In genomic region chr5:133599044-133599443, GRCh38 we compare ENCODE assay signal across 6 cellular contexts. TPM values are rescaled to one million over a fixed set of nuclear protein-coding genes. Genes with fewer than 3 reads are reported as not detected.
"Had no signal": no experiment of that assay in that cellular context is flagged by ENCODE, and none has a peak within 500 bp of the region (broad histone marks: within the 10 kb centered on the region; RNA-seq: fewer than 3 reads in every experiment).

No MANE protein-coding gene starts in this region.

- H3K4me3 Mint-ChIP-seq: GM23338, H9 had no signal

- H3K4me3 ChIP-seq: GM23338 had no signal

- H3K9me3 Mint-ChIP-seq: GM23338, H9, IgD-negative memory B cell had no signal

- DNase-seq: H9, HCEC 1CT, KBM-7 had no signal

- H3K4me1 Mint-ChIP-seq: IgD-negative memory B cell had no signal

- H3K27ac Mint-ChIP-seq: GM23338, H9, IgD-negative memory B cell had no signal

- ATAC-seq: GM23338 had no signal

- H3K9ac ChIP-seq: KMS-11 had no signal

- H3K27ac ChIP-seq: KMS-11 had no signal

RNA-seq across cellular contexts. Expression of gene FSTL4, which starts 13.3 kb away (rescaled TPM):
- polyA plus RNA-seq: IgD-negative memory B cell had no signal
